19 cellular contexts compared by ENCODE assay signal in genomic region chr2:230600881-230601280, GRCh38.
DNase-seq lines count a peak whose midpoint lies in the region; ATAC-seq and TF ChIP-seq lines count a peak whose summit lies in the region.
"Had no signal": no experiment of that assay in that cellular context is flagged by ENCODE, and none has a peak within 500 bp of the region (broad histone marks: within the 10 kb centered on the region; RNA-seq: fewer than 3 reads in every experiment).

No MANE protein-coding gene starts in this region.

- intact Hi-C loops in activated CD8-positive, alpha-beta T cell treated with anti-CD3 and anti-CD28 coated beads for 36 hours (cut with micrococcal nuclease): no loop called here
- intact Hi-C loops in natural killer cell (cut with micrococcal nuclease): no loop called here

- no peak for TF ChIP-seq CTCF in activated CD8-positive, alpha-beta T cell treated with anti-CD3 and anti-CD28 coated beads for 36 hours (IDR thresholded peaks at IDR 0.05)
- TF ChIP-seq CTCF in natural killer cell (IDR thresholded peaks at IDR 0.05) (no peak), omental fat pad (IDR thresholded peaks at IDR 0.05) (no peak)

- peaks cover 50% of the 10 kb centered on the region for H3K9me3 Mint-ChIP-seq in activated CD4-positive, alpha-beta T cell treated with anti-CD3 and anti-CD28 coated beads, Interleukin-2, amount 10 ng/mL, durations not matched to agents 7 days and 5 days
- peaks cover 27% of the 10 kb centered on the region for H3K9me3 Mint-ChIP-seq in activated CD8-positive, alpha-beta T cell treated with anti-CD3 and anti-CD28 coated beads for 36 hours
- peaks cover 2 to 4% of the 10 kb centered on the region in 2 donors for H3K9me3 Mint-ChIP-seq in natural killer cell

- peaks cover 64% of the 10 kb centered on the region for H3K4me1 Mint-ChIP-seq in activated CD4-positive, alpha-beta T cell treated with anti-CD3 and anti-CD28 coated beads, Interleukin-2, amount 10 ng/mL, durations not matched to agents 7 days and 5 days
- peaks cover 42% of the 10 kb centered on the region for H3K4me1 Mint-ChIP-seq in activated CD8-positive, alpha-beta T cell treated with anti-CD3 and anti-CD28 coated beads for 36 hours (ENCODE audit: low read depth)
- peaks cover 32 to 47% of the 10 kb centered on the region in 2 donors for H3K4me1 Mint-ChIP-seq in natural killer cell
- H3K4me1 Mint-ChIP-seq: neural crest cell had no signal

- peaks cover 58% of the 10 kb centered on the region for H3K36me3 Mint-ChIP-seq in activated CD4-positive, alpha-beta T cell treated with anti-CD3 and anti-CD28 coated beads, Interleukin-2, amount 10 ng/mL, durations not matched to agents 7 days and 5 days (ENCODE audit: low read depth)
- H3K36me3 Mint-ChIP-seq in activated CD8-positive, alpha-beta T cell treated with anti-CD3 and anti-CD28 coated beads for 36 hours (ENCODE audit: low read depth): peaks cover 13% of the 10 kb centered on the region
- H3K36me3 Mint-ChIP-seq in natural killer cell: no peaks in the 10 kb centered on the region

- peak overlapping the region; percentile 70 for H3K27ac Mint-ChIP-seq in activated CD4-positive, alpha-beta T cell treated with anti-CD3 and anti-CD28 coated beads, Interleukin-2, amount 10 ng/mL, durations not matched to agents 7 days and 5 days
- H3K27ac Mint-ChIP-seq in activated CD8-positive, alpha-beta T cell treated with anti-CD3 and anti-CD28 coated beads for 36 hours: peak overlapping the region; percentile 9
- peak overlapping the region; percentile 44 to 50 for H3K27ac Mint-ChIP-seq in natural killer cell

- peak; percentile 15 for ATAC-seq in GM18517 (IDR thresholded peaks at IDR 0.05; ENCODE audit: unreplicated experiment)
- no peak for ATAC-seq in activated CD8-positive, alpha-beta T cell treated with anti-CD3 and anti-CD28 coated beads for 36 hours
- no peak for ATAC-seq in natural killer cell
- no peak for ATAC-seq in omental fat pad (ENCODE audit: low FRiP score)
- no peak for ATAC-seq in HG02938 (IDR thresholded peaks at IDR 0.05; ENCODE audit: unreplicated experiment)
- ATAC-seq: A549 had no signal

- POLR2A ChIA-PET in activated CD4-positive, alpha-beta T cell treated with anti-CD3 and anti-CD28 coated beads, Interleukin-2, amount 10 ng/mL, durations not matched to agents 7 days and 5 days (lab: Charles Lee): interaction anchor here (0.8 kb wide), 1 partner anchor 12 kb away, joined by 6 read pairs; no protein-coding TSS in a partner anchor
- POLR2A ChIA-PET in activated CD8-positive, alpha-beta T cell treated with anti-CD3 and anti-CD28 coated beads for 36 hours (lab: Charles Lee): interaction anchor here (1.9 kb wide), 1 partner anchor 16 kb away, joined by 4 read pairs; no protein-coding TSS in a partner anchor

- H3K27me3 Mint-ChIP-seq in activated CD4-positive, alpha-beta T cell treated with anti-CD3 and anti-CD28 coated beads, Interleukin-2, amount 10 ng/mL, durations not matched to agents 7 days and 5 days: no peaks in the 10 kb centered on the region
- no peaks in the 10 kb centered on the region for H3K27me3 Mint-ChIP-seq in activated CD8-positive, alpha-beta T cell treated with anti-CD3 and anti-CD28 coated beads for 36 hours
- H3K27me3 Mint-ChIP-seq in natural killer cell (ENCODE audit: low read depth in 2 of 2): peaks cover 0 to 4% of the 10 kb centered on the region in 2 donors

- CTCF ChIA-PET in activated CD4-positive, alpha-beta T cell treated with anti-CD3 and anti-CD28 coated beads, Interleukin-2, amount 10 ng/mL, durations not matched to agents 7 days and 5 days (lab: Charles Lee): interaction anchor here (1.1 kb wide), 1 partner anchor 10 kb away, joined by 3 read pairs; no protein-coding TSS in a partner anchor
- CTCF ChIA-PET in activated CD8-positive, alpha-beta T cell treated with anti-CD3 and anti-CD28 coated beads for 36 hours (lab: Charles Lee): interaction anchor here (2.1 kb wide), 1 partner anchor 10 kb away, joined by 8 read pairs; no protein-coding TSS in a partner anchor

- DNase-seq in activated CD4-positive, alpha-beta T cell treated with anti-CD3 and anti-CD28 coated beads, Interleukin-2, amount 10 ng/mL, durations not matched to agents 7 days and 5 days: no peak
- DNase-seq in activated CD4-positive, alpha-beta T cell treated with anti-CD3 and anti-CD28 coated beads, Interleukin-2, amount 50 U/mL, for 48 hours: no peak
- no peak for DNase-seq in activated CD8-positive, alpha-beta T cell treated with anti-CD3 and anti-CD28 coated beads for 36 hours
- no peak for DNase-seq in natural killer cell
- no peak for DNase-seq in NCI-H446 treated with DMSO at 0.1 percent for 48 hours (lab: John Stamatoyannopoulos, UW)
- no peak for DNase-seq in omental fat pad (ENCODE audit: low spot score)
- DNase-seq: C1 segment of cervical spinal cord, DMS53, GM23248, hippocampal formation, kidney glomerular epithelial cell, mesendoderm, MG63, NCI-H2227 treated with DMSO at 0.1 percent for 48 hours, Right ventricle myocardium superior had no signal

- H3K4me3 Mint-ChIP-seq in activated CD4-positive, alpha-beta T cell treated with anti-CD3 and anti-CD28 coated beads, Interleukin-2, amount 10 ng/mL, durations not matched to agents 7 days and 5 days: peak overlapping the region; percentile 8
- H3K4me3 Mint-ChIP-seq in activated CD8-positive, alpha-beta T cell treated with anti-CD3 and anti-CD28 coated beads for 36 hours: no peak overlapping the region
- peak overlapping the region; percentile 50 for H3K4me3 Mint-ChIP-seq in natural killer cell
- H3K4me3 Mint-ChIP-seq: neural crest cell had no signal

Comparison
In these comparisons a context has a peak if more than half of its experiments do, and no peak if none do; other contexts are left out.
1. H3K27ac Mint-ChIP-seq: peak in every context shown above with its lines; median percentile 70 in activated CD4-positive, alpha-beta T cell treated with anti-CD3 and anti-CD28 coated beads, Interleukin-2, amount 10 ng/mL, durations not matched to agents 7 days and 5 days; 47 in natural killer cell; 9 in activated CD8-positive, alpha-beta T cell treated with anti-CD3 and anti-CD28 coated beads for 36 hours.